1 cellular context compared by ENCODE assay signal in genomic region chr4:94714360-94714759, GRCh38.
TF ChIP-seq lines count a peak whose summit lies in the region.

No MANE protein-coding gene starts in this region.

TF ChIP-seq in endothelial cell of umbilical vein, 7 proteins besides CTCF, POLR2A, EP300 and RAD21 (continued from another document):
- TF ChIP-seq JUN (IDR thresholded peaks at IDR 0.05; ENCODE audit: borderline replicate concordance, insufficient read depth, insufficient read length, low read depth): no peak
